Comparison of ENCODE assay signal across 8 cellular contexts in genomic region chr11:796565-797299, GRCh38. TPM values are rescaled to one million over a fixed set of nuclear protein-coding genes. Genes with fewer than 3 reads are reported as not detected.
DNase-seq lines count a peak whose midpoint lies in the region; ATAC-seq and TF ChIP-seq lines count a peak whose summit lies in the region.

No MANE protein-coding gene starts in this region.

- H3K4me3 ChIP-seq in HAP-1: peak overlapping the region; percentile 80
- peak overlapping the region; percentile 17 for H3K4me3 ChIP-seq in hepatocyte
- H3K4me3 ChIP-seq in smooth muscle cell: peak overlapping the region; percentile 70

- no peaks in the 10 kb centered on the region for H3K36me3 Mint-ChIP-seq in WTC11

- no peaks in the 10 kb centered on the region for H3K9me3 ChIP-seq in HAP-1
- no peaks in the 10 kb centered on the region for H3K9me3 ChIP-seq in hepatocyte (ENCODE audit: low read depth)
- H3K9me3 ChIP-seq in smooth muscle cell (replicated peaks; ENCODE audit: low read depth): no peaks in the 10 kb centered on the region

- peak overlapping the region; percentile 90 for H3K4me2 ChIP-seq in hepatocyte
- peak overlapping the region; percentile 98 for H3K4me2 ChIP-seq in smooth muscle cell

- H3K27me3 Mint-ChIP-seq in WTC11 (ENCODE audit: low read depth): no peaks in the 10 kb centered on the region

- H3K79me2 ChIP-seq in hepatocyte (peaks cover 6% of the 10 kb centered on the region), smooth muscle cell (ENCODE audit: low read depth) (no peaks in the 10 kb centered on the region)

- H3K4me3 Mint-ChIP-seq in WTC11: peak overlapping the region; percentile 76

- peaks cover 12% of the 10 kb centered on the region for H3K4me1 ChIP-seq in HAP-1
- H3K4me1 ChIP-seq in hepatocyte (ENCODE audit: insufficient read depth): peaks cover 23% of the 10 kb centered on the region
- H3K4me1 ChIP-seq in smooth muscle cell (ENCODE audit: low read depth): peaks cover 16% of the 10 kb centered on the region

- H3K27ac Mint-ChIP-seq in WTC11: 0 out of 2 replicates have a peak overlapping the region, but pooled peaks have one; percentile 45

- CTCF ChIA-PET in WTC11 (lab: Charles Lee): interaction anchor here (1.1 to 2.1 kb wide), 2 partner anchors 13 to 70 kb away, joined by 3 to 13 read pairs; no protein-coding TSS in a partner anchor

- POLR2A ChIA-PET in WTC11 (lab: Charles Lee): interaction anchor here (1.3 to 1.7 kb wide), 3 partner anchors 13 to 20 kb away, joined by 3 to 8 read pairs (median 4); partner anchors contain the start of genes GATD1 and RPLP2

- no peaks in the 10 kb centered on the region for H3K9me3 Mint-ChIP-seq in WTC11

- H3K4me1 Mint-ChIP-seq in WTC11: peaks cover 13% of the 10 kb centered on the region

- ATAC-seq in WTC11 (no peak), HG03469 (IDR thresholded peaks at IDR 0.05; ENCODE audit: unreplicated experiment) (no peak), GM19397 (IDR thresholded peaks at IDR 0.05; ENCODE audit: unreplicated experiment) (no peak), HG02623 (IDR thresholded peaks at IDR 0.05; ENCODE audit: unreplicated experiment) (no peak)

- no peak for DNase-seq in HAP-1 (ENCODE audit: low spot score in 2 of 2)
- DNase-seq in WTC11 (ENCODE audit: low spot score): no peak
- no peak for DNase-seq in hepatocyte (ENCODE audit: low spot score)
- no peak for DNase-seq in smooth muscle cell (lab: John Stamatoyannopoulos, UW; ENCODE audit: unreplicated experiment)
- no peak for DNase-seq in activated gamma-delta T cell (lab: John Stamatoyannopoulos, UW)

- H3K36me3 ChIP-seq in HAP-1 (replicated peaks) (peaks cover 40% of the 10 kb centered on the region), hepatocyte (replicated peaks; ENCODE audit: insufficient read depth, low read depth) (no peaks in the 10 kb centered on the region), smooth muscle cell (ENCODE audit: low read depth) (no peaks in the 10 kb centered on the region)

- TF ChIP-seq CTCF in WTC11 (IDR thresholded peaks at IDR 0.05): no peak
- no peak for TF ChIP-seq CTCF in hepatocyte (IDR thresholded peaks at IDR 0.05; ENCODE audit: poor library complexity)
- TF ChIP-seq CTCF in smooth muscle cell (IDR thresholded peaks at IDR 0.05; ENCODE audit: borderline replicate concordance, insufficient read depth, poor library complexity, severe bottlenecking): no peak

- in situ Hi-C loops in HAP-1 (cut with MboI; ENCODE audit: low sequenced_read_pairs): no loop called here

- H3F3A ChIP-seq in smooth muscle cell (ENCODE audit: low read depth): peaks cover 4% of the 10 kb centered on the region

- H4K20me1 ChIP-seq in hepatocyte (ENCODE audit: insufficient read depth, poor library complexity, severe bottlenecking): no peaks in the 10 kb centered on the region
- H4K20me1 ChIP-seq in smooth muscle cell (ENCODE audit: low read depth): peaks cover 18% of the 10 kb centered on the region

- H2AFZ ChIP-seq in hepatocyte: no peak overlapping the region
- no peak overlapping the region for H2AFZ ChIP-seq in smooth muscle cell (ENCODE audit: low read depth)

- H3K9ac ChIP-seq in smooth muscle cell (ENCODE audit: low read depth): peak overlapping the region; percentile 84

- H3K27ac ChIP-seq in hepatocyte: peak overlapping the region; percentile 98
- H3K27ac ChIP-seq in smooth muscle cell (ENCODE audit: low read depth): peak overlapping the region; percentile 83

- no peaks in the 10 kb centered on the region for H3K9me2 ChIP-seq in hepatocyte (replicated peaks; ENCODE audit: insufficient read depth)

- H3K27me3 ChIP-seq in HAP-1 (ENCODE audit: low read depth) (no peaks in the 10 kb centered on the region), hepatocyte (no peaks in the 10 kb centered on the region), smooth muscle cell (ENCODE audit: low read depth) (no peaks in the 10 kb centered on the region)

- 35% methylated on average over 17 of the region's 18 CpGs for WGBS in hepatocyte (ENCODE audit: low lambda C conversion rate, missing lambda C conversion rate)
- WGBS in smooth muscle cell (ENCODE audit: low lambda C conversion rate): 54% methylated on average over 18 of the region's 18 CpGs

TF ChIP-seq in WTC11, 78 proteins besides CTCF, POLR2A, EP300 and RAD21 (continues in another document):
- TF ChIP-seq PRDM15 (CRISPR knock-in tag; IDR thresholded peaks at IDR 0.05): no peak
- no peak for TF ChIP-seq NR2C2 (CRISPR knock-in tag; IDR thresholded peaks at IDR 0.05)
- TF ChIP-seq GTF2I (CRISPR knock-in tag; conservative IDR thresholded peaks at IDR 0.05): no peak
- TF ChIP-seq, protein P1, sequence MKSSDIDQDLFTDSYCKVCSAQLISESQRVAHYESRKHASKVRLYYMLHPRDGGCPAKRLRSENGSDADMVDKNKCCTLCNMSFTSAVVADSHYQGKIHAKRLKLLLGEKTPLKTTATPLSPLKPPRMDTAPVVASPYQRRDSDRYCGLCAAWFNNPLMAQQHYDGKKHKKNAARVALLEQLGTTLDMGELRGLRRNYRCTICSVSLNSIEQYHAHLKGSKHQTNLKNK (CRISPR knock-in tag; IDR thresholded peaks at IDR 0.05): no peak
- TF ChIP-seq NR3C1 (CRISPR knock-in tag; conservative IDR thresholded peaks at IDR 0.05; ENCODE audit: low read depth): no peak
- no peak for TF ChIP-seq JUN (CRISPR knock-in tag; IDR thresholded peaks at IDR 0.05)
- no peak for TF ChIP-seq MXD4 (CRISPR knock-in tag; IDR thresholded peaks at IDR 0.05; ENCODE audit: borderline replicate concordance)
- TF ChIP-seq ZNF281 (CRISPR knock-in tag; IDR thresholded peaks at IDR 0.05): no peak
- TF ChIP-seq ZNF232 (CRISPR knock-in tag; IDR thresholded peaks at IDR 0.05): no peak
- no peak for TF ChIP-seq ZBTB21 (CRISPR knock-in tag; IDR thresholded peaks at IDR 0.05; ENCODE audit: borderline replicate concordance)

RNA-seq across cellular contexts. Expression of gene SLC25A22, which starts 1.3 kb away (rescaled TPM):
- total RNA-seq in WTC11 (2021): 35.0 to 44.8 TPM (median 36.7 TPM) in 3 replicates
- 11.1 and 16.2 TPM in 2 replicates for total RNA-seq in hepatocyte
- polyA plus RNA-seq in hepatocyte: 19.7 and 23.7 TPM in 2 replicates
- total RNA-seq in smooth muscle cell: 6.9 and 7.0 TPM in 2 replicates
- polyA plus RNA-seq in smooth muscle cell: 19.5 and 25.2 TPM in 2 replicates

RNA-seq across cellular contexts. Expression of gene CEND1, which starts 6.8 kb away (rescaled TPM):
- total RNA-seq in WTC11 (2021) (2.0 to 3.1 TPM (median 2.7 TPM) in 3 replicates), hepatocyte (not detected in 2 replicates), smooth muscle cell (not detected in 2 replicates)
- polyA plus RNA-seq in hepatocyte (0.39 TPM in 1 of 2 replicates, not detected in the other), smooth muscle cell (0.13 and 0.38 TPM in 2 replicates)

RNA-seq across cellular contexts. Expression of gene PIDD1, which starts 8.3 kb away (rescaled TPM):
- total RNA-seq in WTC11 (2021) (54.9 to 59.4 TPM (median 56.8 TPM) in 3 replicates), hepatocyte (7.1 and 11.1 TPM in 2 replicates), smooth muscle cell (8.7 and 11.8 TPM in 2 replicates)
- polyA plus RNA-seq in hepatocyte (16.3 and 29.5 TPM in 2 replicates), smooth muscle cell (22.3 and 44.9 TPM in 2 replicates)

RNA-seq across cellular contexts. Expression of gene RPLP2, which starts 13.0 kb away (rescaled TPM):
- total RNA-seq in WTC11 (2021) (2,582 to 2,814 TPM (median 2,761 TPM) in 3 replicates), hepatocyte (342 and 401 TPM in 2 replicates), smooth muscle cell (472 and 511 TPM in 2 replicates)
- polyA plus RNA-seq in hepatocyte (468 and 539 TPM in 2 replicates), smooth muscle cell (622 and 701 TPM in 2 replicates)

RNA-seq across cellular contexts. Expression of gene GATD1, which starts 19.4 kb away (rescaled TPM):
- 81.9 to 87.6 TPM (median 87.5 TPM) in 3 replicates for total RNA-seq in WTC11 (2021)
- total RNA-seq in hepatocyte: 21.4 and 24.2 TPM in 2 replicates
- polyA plus RNA-seq in hepatocyte: 21.6 and 29.0 TPM in 2 replicates
- 12.9 and 18.5 TPM in 2 replicates for total RNA-seq in smooth muscle cell
- polyA plus RNA-seq in smooth muscle cell: 11.7 and 20.2 TPM in 2 replicates

Comparison
In these comparisons a context has a peak if more than half of its experiments do, and no peak if none do; other contexts are left out.
1. H3K4me3 ChIP-seq: peak in every context shown above with its lines; median percentile 80 in HAP-1; 70 in smooth muscle cell; 17 in hepatocyte.